Comparison of ENCODE assay signal across 25 cellular contexts in the genomic region with DNA sequence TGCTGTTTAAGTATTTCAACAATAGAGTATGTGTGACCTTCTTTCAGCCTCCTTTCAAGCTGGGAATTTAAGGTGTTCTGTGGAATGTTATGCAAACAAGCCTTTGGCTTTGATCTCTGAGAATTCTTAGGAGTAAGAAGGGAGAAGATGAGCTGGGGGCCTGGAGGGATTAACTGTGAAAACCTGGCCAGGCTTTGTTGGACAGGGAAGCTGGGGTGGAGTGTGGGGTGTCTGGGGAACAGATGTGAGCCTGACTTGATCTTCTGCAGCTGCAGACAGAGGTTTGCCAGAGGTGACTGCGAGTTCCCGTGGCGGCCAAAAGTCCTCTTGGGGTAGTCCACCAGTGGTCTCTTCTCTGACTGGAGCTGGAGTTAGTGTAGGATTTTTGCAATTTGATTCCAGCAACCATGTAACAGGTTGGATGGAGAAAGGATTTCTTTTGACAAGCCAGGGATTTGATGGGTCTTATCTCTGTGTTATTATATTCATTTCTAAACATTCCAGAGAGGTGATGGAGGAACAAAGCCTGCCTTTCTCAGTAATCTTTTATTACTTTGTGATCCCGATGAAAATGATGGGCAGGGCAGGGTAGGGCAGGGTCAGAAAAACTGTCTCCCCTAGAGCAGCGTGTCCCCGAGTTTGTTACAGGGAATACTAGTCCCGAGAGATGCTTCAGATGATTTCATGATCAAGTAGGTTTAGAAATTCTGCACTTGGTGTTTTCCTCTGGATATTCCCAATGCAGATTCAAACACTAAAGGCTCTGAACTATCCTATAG.
DNase-seq lines count a peak whose midpoint lies in the region; ATAC-seq, FAIRE-seq and TF ChIP-seq lines count a peak whose summit lies in the region.
"Had no signal": no experiment of that assay in that cellular context is flagged by ENCODE, and none has a peak within 500 bp of the region (broad histone marks: within the 10 kb centered on the region; RNA-seq: fewer than 3 reads in every experiment).

No MANE protein-coding gene starts in this region.

- no peak overlapping the region for H3K4me2 ChIP-seq in GM23338
- no peak overlapping the region for H3K4me2 ChIP-seq in H1 (ENCODE audit: insufficient read depth in 1 of 2, low read depth in 2 of 2, low read length in 2 of 2)
- H3K4me2 ChIP-seq: PC-9 had no signal

- H3K9me3 ChIP-seq in H1 (ENCODE audit: insufficient read depth in 2 of 2, low read depth in 1 of 2, low read length in 1 of 2) = no peaks in the 10 kb centered on the region; a peak in 1 of 4 replicates

- no peak overlapping the region for H3K23ac ChIP-seq in H1 (ENCODE audit: insufficient read length)

- peaks cover 9% of the 10 kb centered on the region; the same call in 1 of the 3 replicates for H3K9me3 Mint-ChIP-seq in GM23338

- H3K9me2 ChIP-seq in GM23338 (ENCODE audit: insufficient read depth) = peaks cover 9% of the 10 kb centered on the region

- CTCF ChIA-PET in H1 (lab: Charles Lee; ENCODE audit: partially characterized antibody) = interaction anchor here (1.1 to 3.8 kb wide), 3 partner anchors 21 to 919 kb away, joined by 4 to 9 read pairs (median 6); no protein-coding TSS in a partner anchor

- TF ChIP-seq CTCF in GM23338 (conservative IDR thresholded peaks at IDR 0.05; ENCODE audit: low read depth in 2 of 2) (no peak), H1 (IDR thresholded peaks at IDR 0.05; ENCODE audit: control extremely low read depth in 1 of 3, insufficient read depth in 1 of 3, low read depth in 1 of 3, low read length in 3 of 3) (no peak)

- WGBS in H1 (ENCODE audit: extremely low coverage in 1 of 2, insufficient coverage in 1 of 2, insufficient read length in 1 of 2, insufficient replicate concordance in 2 of 2, low coverage in 1 of 2, low lambda C conversion rate in 2 of 2, missing lambda C conversion rate in 1 of 2), 2 experiments = 92% methylated on average over 7 of the region's 7 CpGs; no CpG with 5 or more reads in 1 of the 2 experiments

- H3F3A ChIP-seq in GM23338 (replicated peaks; ENCODE audit: low read depth) = no peaks in the 10 kb centered on the region

- DNase-seq in GM23338 (ENCODE audit: low spot score) = peak; percentile 73
- peak in 1 of 2 experiments; percentile 39 for DNase-seq in H1 (ENCODE audit: low read depth in 1 of 2, low spot score in 2 of 2)
- DNase-seq in left kidney (ENCODE audit: low read depth, low spot score) = peak; percentile 12
- DNase-seq in sciatic nerve (ENCODE audit: low spot score) = no peak
- DNase-seq in NCI-H146 treated with DMSO at 0.1 percent for 48 hours (lab: John Stamatoyannopoulos, UW; ENCODE audit: unreplicated experiment) = no peak
- DNase-seq in activated CD8-positive, alpha-beta memory T cell treated with anti-CD3 and anti-CD28 coated beads, Interleukin-2, amount 50 U/mL, for 48 hours = no peak
- DNase-seq in KBM-7 = no peak
- DNase-seq: CD8-positive, alpha-beta T cell; DMS 273 treated with DMSO at 0.1 percent for 48 hours; DMS79; EL; GF-D8; KG1; MG63; NCI-H1105 treated with DMSO at 0.1 percent for 48 hours; NCI-H1694; NCI-H2029 treated with DMSO at 0.1 percent for 48 hours; NCI-H2227 treated with DMSO at 0.1 percent for 48 hours; NCI-H526 treated with DMSO at 0.1 percent for 48 hours; PC-9; SHP77 treated with DMSO at 0.1 percent for 48 hours had no signal

- no peak overlapping the region for H2BK5ac ChIP-seq in H1 (ENCODE audit: low read depth, low read length)

- no peak overlapping the region for H2BK20ac ChIP-seq in H1 (ENCODE audit: low read length)

- no peaks in the 10 kb centered on the region for H4K20me1 ChIP-seq in GM23338 (replicated peaks; ENCODE audit: insufficient read depth)
- no peaks in the 10 kb centered on the region for H4K20me1 ChIP-seq in H1 (replicated peaks in 1 of 2; ENCODE audit: control insufficient read depth in 1 of 2, insufficient read depth in 2 of 2, low read length in 2 of 2)

- no peak overlapping the region for H2BK12ac ChIP-seq in H1 (ENCODE audit: low read depth, low read length)

- no peak overlapping the region for H3K27ac Mint-ChIP-seq in GM23338
- H3K27ac Mint-ChIP-seq: B cell; CD8-positive, alpha-beta T cell had no signal

- H3K27ac ChIP-seq in GM23338 (ENCODE audit: low read depth) = no peak overlapping the region
- no peak overlapping the region for H3K27ac ChIP-seq in H1 (ENCODE audit: low read depth, low read length)
- H3K27ac ChIP-seq: C4-2B, PC-9 had no signal

- H3K9ac ChIP-seq in H1 (replicated peaks in 1 of 4; ENCODE audit: extremely low read depth in 1 of 4, low read depth in 3 of 4, low read length in 3 of 4) = no peak overlapping the region

- intact Hi-C loops in sciatic nerve (cut with DNase I) = no loop called here

- peaks cover 20% of the 10 kb centered on the region for H3K4me1 Mint-ChIP-seq in GM23338
- H3K4me1 Mint-ChIP-seq: B cell had no signal

- no peak for TF ChIP-seq POLR2A in H1 (IDR thresholded peaks at IDR 0.05; ENCODE audit: control extremely low read depth in 1 of 2, low read depth in 2 of 2, low read length in 2 of 2)

- no peak overlapping the region for H4K5ac ChIP-seq in H1 (ENCODE audit: insufficient read length, low read depth, low read length)

- H3K4me3 ChIP-seq in GM23338 (no peak overlapping the region), H1 (ENCODE audit: extremely low read depth in 1 of 4, insufficient read depth in 2 of 4, low read depth in 3 of 4, low read length in 4 of 4) (no peak overlapping the region)
- H3K4me3 ChIP-seq: MG63, PC-9 had no signal

- no peak overlapping the region for H2BK15ac ChIP-seq in H1 (ENCODE audit: low read length)

- H3K79me1 ChIP-seq in H1 (ENCODE audit: low read depth, low read length) = no peaks in the 10 kb centered on the region

- H4K91ac ChIP-seq in H1 (replicated peaks; ENCODE audit: insufficient read length, low read length) = no peak overlapping the region

- H3K79me2 ChIP-seq in GM23338 (replicated peaks; ENCODE audit: insufficient read depth) (no peaks in the 10 kb centered on the region), H1 (ENCODE audit: control insufficient read depth in 1 of 2, insufficient read depth in 2 of 2, low read length in 2 of 2) (no peaks in the 10 kb centered on the region)

- POLR2A ChIA-PET in H1 (lab: Charles Lee; ENCODE audit: partially characterized antibody) = interaction anchor here (1.4 kb wide), 1 partner anchor 141 kb away, joined by 3 read pairs; no protein-coding TSS in a partner anchor

- no peak for TF ChIP-seq EP300 in H1 (IDR thresholded peaks at IDR 0.05; ENCODE audit: borderline replicate concordance in 1 of 2, low read depth in 2 of 2, low read length in 2 of 2)

- H3K14ac ChIP-seq in H1 (ENCODE audit: insufficient read length) = no peak overlapping the region

- H2AFZ ChIP-seq in GM23338 (no peak overlapping the region), H1 (ENCODE audit: low read length) (no peak overlapping the region)
- H2AFZ ChIP-seq: PC-9 had no signal

- H3K56ac ChIP-seq in H1 (replicated peaks; ENCODE audit: insufficient read length, low read depth, low read length) = no peak overlapping the region

- no peak overlapping the region for H3K18ac ChIP-seq in H1 (ENCODE audit: extremely low read depth, low read length)

- H3K27me3 ChIP-seq in GM23338 (ENCODE audit: insufficient read depth) = no peaks in the 10 kb centered on the region
- no peaks in the 10 kb centered on the region; a peak in 1 of 7 replicates for H3K27me3 ChIP-seq in H1 (replicated peaks in 1 of 4; ENCODE audit: control insufficient read depth in 3 of 4, extremely low read depth in 1 of 4, insufficient read depth in 3 of 4, low read length in 3 of 4)
- H3K27me3 ChIP-seq: MG63 had no signal

- peaks cover 6% of the 10 kb centered on the region; the same call in 2 of the 3 replicates for H3K36me3 Mint-ChIP-seq in GM23338 (ENCODE audit: low read depth)
- H3K36me3 Mint-ChIP-seq: CD8-positive, alpha-beta T cell had no signal

- H3K36me3 ChIP-seq in GM23338 (ENCODE audit: insufficient read depth) = no peaks in the 10 kb centered on the region
- no peaks in the 10 kb centered on the region for H3K36me3 ChIP-seq in H1 (ENCODE audit: control insufficient read depth in 2 of 4, insufficient read depth in 4 of 4, low read length in 3 of 4)
- H3K36me3 ChIP-seq: MG63 had no signal

- no peak overlapping the region for H2BK120ac ChIP-seq in H1 (replicated peaks; ENCODE audit: low read depth, low read length)

- peaks cover 5% of the 10 kb centered on the region; the same call in 1 of the 2 replicates for H3K4me1 ChIP-seq in GM23338 (ENCODE audit: insufficient read depth)
- peaks cover 0 to 6% (median 1%) of the 10 kb centered on the region in 4 experiments; a peak in 3 of 7 replicates for H3K4me1 ChIP-seq in H1 (replicated peaks in 1 of 4; ENCODE audit: control insufficient read depth in 3 of 4, insufficient read depth in 4 of 4, low read length in 3 of 4)

- H2AK5ac ChIP-seq in H1 (ENCODE audit: low read depth, low read length) = no peak overlapping the region

- no peaks in the 10 kb centered on the region for H3K23me2 ChIP-seq in H1 (ENCODE audit: low read depth, low read length)

- in situ Hi-C loops in KBM-7 (cut with MboI; ENCODE audit: low pct_unique_long_range_greater_than_20kb, low sequenced_read_pairs) = no loop called here

- peak; percentile 67 for ATAC-seq in GM23338
- peak; percentile 79 for ATAC-seq in sciatic nerve
- ATAC-seq: CD8-positive, alpha-beta T cell had no signal

- no peak for TF ChIP-seq RAD21 in H1 (IDR thresholded peaks at IDR 0.05 in 1 of 2, conservative IDR thresholded peaks at IDR 0.05 in 1 of 2; ENCODE audit: low read depth in 2 of 2, low read length in 2 of 2)

- no peak overlapping the region for H3K4me3 Mint-ChIP-seq in GM23338
- H3K4me3 Mint-ChIP-seq: B cell; CD8-positive, alpha-beta T cell had no signal

- no peak for FAIRE-seq in H1 (lab: Jason Lieb, UNC)
- FAIRE-seq: GM12891, H54 had no signal

- peaks cover 10% of the 10 kb centered on the region for H3K27me3 Mint-ChIP-seq in GM23338 (ENCODE audit: insufficient read depth, low read depth, poor library complexity)

- no peak overlapping the region for H4K8ac ChIP-seq in H1 (ENCODE audit: extremely low read depth, insufficient read depth, low read length)

- no peak overlapping the region for H3K4ac ChIP-seq in H1 (replicated peaks; ENCODE audit: insufficient read length, low read depth, low read length)

TF ChIP-seq in H1, 55 proteins besides CTCF, POLR2A, EP300 and RAD21:
- TF ChIP-seq, protein P1, sequence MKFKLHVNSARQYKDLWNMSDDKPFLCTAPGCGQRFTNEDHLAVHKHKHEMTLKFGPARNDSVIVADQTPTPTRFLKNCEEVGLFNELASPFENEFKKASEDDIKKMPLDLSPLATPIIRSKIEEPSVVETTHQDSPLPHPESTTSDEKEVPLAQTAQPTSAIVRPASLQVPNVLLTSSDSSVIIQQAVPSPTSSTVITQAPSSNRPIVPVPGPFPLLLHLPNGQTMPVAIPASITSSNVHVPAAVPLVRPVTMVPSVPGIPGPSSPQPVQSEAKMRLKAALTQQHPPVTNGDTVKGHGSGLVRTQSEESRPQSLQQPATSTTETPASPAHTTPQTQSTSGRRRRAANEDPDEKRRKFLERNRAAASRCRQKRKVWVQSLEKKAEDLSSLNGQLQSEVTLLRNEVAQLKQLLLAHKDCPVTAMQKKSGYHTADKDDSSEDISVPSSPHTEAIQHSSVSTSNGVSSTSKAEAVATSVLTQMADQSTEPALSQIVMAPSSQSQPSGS (IDR thresholded peaks at IDR 0.05; ENCODE audit: low read length) = no peak
- TF ChIP-seq TEAD4 (IDR thresholded peaks at IDR 0.05; ENCODE audit: low read depth, low read length) = peak; percentile 63; the same call in 1 of the 2 replicates
- TF ChIP-seq TCF12 (IDR thresholded peaks at IDR 0.05; ENCODE audit: low read depth, low read length) = 0 out of 2 replicates have a peak, but pooled peaks have one; percentile 42

Comparison
In these comparisons a context has a peak if more than half of its experiments do, and no peak if none do; other contexts are left out.
1. DNase-seq: peak in GM23338 (single experiment) and left kidney (single experiment); none in sciatic nerve (single experiment), NCI-H146 treated with DMSO at 0.1 percent for 48 hours (single experiment), activated CD8-positive, alpha-beta memory T cell treated with anti-CD3 and anti-CD28 coated beads, Interleukin-2, amount 50 U/mL, for 48 hours (single experiment) and KBM-7 (single experiment).